In the genomic region with DNA sequence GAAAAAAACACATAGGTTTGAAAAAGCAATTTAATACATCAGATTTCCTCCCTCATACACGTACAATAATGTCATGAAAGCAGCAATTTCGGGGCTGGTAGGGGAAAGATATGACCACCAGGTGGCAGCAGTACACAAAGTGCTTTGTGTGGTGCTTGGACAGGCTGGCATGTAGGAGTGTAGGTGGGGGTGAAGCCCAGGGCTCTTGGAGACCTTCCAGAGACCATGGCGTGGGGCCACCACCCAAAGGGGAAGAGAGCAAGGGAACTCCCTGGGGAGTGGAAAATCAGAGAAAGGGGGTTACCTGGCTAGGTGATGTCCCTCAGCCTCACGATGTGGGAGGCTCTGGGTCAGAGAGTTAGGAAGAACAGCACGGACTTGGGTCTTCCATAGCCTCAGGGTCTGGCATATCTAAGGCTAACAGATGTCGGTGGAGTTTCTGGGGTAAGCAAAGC, we compare ENCODE assay signal across 1 cellular context.
TF ChIP-seq lines count a peak whose summit lies in the region.

No MANE protein-coding gene starts in this region.

TF ChIP-seq in GM12878, 131 proteins besides CTCF, POLR2A, EP300 and RAD21 (continued from another document):
- TF ChIP-seq, protein P1, sequence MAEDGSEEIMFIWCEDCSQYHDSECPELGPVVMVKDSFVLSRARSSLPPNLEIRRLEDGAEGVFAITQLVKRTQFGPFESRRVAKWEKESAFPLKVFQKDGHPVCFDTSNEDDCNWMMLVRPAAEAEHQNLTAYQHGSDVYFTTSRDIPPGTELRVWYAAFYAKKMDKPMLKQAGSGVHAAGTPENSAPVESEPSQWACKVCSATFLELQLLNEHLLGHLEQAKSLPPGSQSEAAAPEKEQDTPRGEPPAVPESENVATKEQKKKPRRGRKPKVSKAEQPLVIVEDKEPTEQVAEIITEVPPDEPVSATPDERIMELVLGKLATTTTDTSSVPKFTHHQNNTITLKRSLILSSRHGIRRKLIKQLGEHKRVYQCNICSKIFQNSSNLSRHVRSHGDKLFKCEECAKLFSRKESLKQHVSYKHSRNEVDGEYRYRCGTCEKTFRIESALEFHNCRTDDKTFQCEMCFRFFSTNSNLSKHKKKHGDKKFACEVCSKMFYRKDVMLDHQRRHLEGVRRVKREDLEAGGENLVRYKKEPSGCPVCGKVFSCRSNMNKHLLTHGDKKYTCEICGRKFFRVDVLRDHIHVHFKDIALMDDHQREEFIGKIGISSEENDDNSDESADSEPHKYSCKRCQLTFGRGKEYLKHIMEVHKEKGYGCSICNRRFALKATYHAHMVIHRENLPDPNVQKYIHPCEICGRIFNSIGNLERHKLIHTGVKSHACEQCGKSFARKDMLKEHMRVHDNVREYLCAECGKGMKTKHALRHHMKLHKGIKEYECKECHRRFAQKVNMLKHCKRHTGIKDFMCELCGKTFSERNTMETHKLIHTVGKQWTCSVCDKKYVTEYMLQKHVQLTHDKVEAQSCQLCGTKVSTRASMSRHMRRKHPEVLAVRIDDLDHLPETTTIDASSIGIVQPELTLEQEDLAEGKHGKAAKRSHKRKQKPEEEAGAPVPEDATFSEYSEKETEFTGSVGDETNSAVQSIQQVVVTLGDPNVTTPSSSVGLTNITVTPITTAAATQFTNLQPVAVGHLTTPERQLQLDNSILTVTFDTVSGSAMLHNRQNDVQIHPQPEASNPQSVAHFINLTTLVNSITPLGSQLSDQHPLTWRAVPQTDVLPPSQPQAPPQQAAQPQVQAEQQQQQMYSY (CRISPR knock-in tag; IDR thresholded peaks at IDR 0.05), result no peak
- TF ChIP-seq ZZZ3 (IDR thresholded peaks at IDR 0.05; ENCODE audit: control insufficient read depth, insufficient read length, low read depth), result no peak
TF ChIP-seq in GM12878: peak in this region for 14.
